In genomic region chr18:76484749-76485387, GRCh38 we compare ENCODE assay signal across 14 cellular contexts. TPM values are rescaled to one million over a fixed set of nuclear protein-coding genes. Genes with fewer than 3 reads are reported as not detected.
DNase-seq lines count a peak whose midpoint lies in the region; ATAC-seq and TF ChIP-seq lines count a peak whose summit lies in the region.
"Had no signal": no experiment of that assay in that cellular context is flagged by ENCODE, and none has a peak within 500 bp of the region (broad histone marks: within the 10 kb centered on the region; RNA-seq: fewer than 3 reads in every experiment).

No MANE protein-coding gene starts in this region.

- DNase-seq in HFFc6 (no peak), memory B cell (ENCODE audit: low spot score in 2 of 2) (no peak), RWPE1 (ENCODE audit: low spot score) (no peak), NCI-H1092 (lab: John Stamatoyannopoulos, UW) (no peak), NCI-H1105 treated with DMSO at 0.1 percent for 48 hours (lab: John Stamatoyannopoulos, UW) (no peak)
- DNase-seq in activated CD4-positive, alpha-beta T cell treated with anti-CD3 and anti-CD28 coated beads for 4 hours, result no peak
- DNase-seq: activated CD4-positive, CD25-positive, alpha-beta regulatory T cell; body of pancreas; head of caudate nucleus; MM.1S; NCI-H524 treated with DMSO at 0.1 percent for 48 hours had no signal

- H3K27ac Mint-ChIP-seq in HFFc6 (peak overlapping the region; percentile 23; the same call in 1 of the 2 replicates), memory B cell (no peak overlapping the region)

- TF ChIP-seq CTCF in HFFc6 (IDR thresholded peaks at IDR 0.05) (no peak), RWPE1 (conservative IDR thresholded peaks at IDR 0.05; ENCODE audit: low read depth) (no peak)

- peak; percentile 79 for ATAC-seq in GM18511 (IDR thresholded peaks at IDR 0.05; ENCODE audit: unreplicated experiment)
- ATAC-seq in HG03457 (IDR thresholded peaks at IDR 0.05; ENCODE audit: unreplicated experiment), result peak; percentile 60
- peak; percentile 35 for ATAC-seq in memory B cell (ENCODE audit: low read depth)
- ATAC-seq: body of pancreas had no signal

- H3K36me3 Mint-ChIP-seq in HFFc6 (ENCODE audit: low read depth) (peaks cover 22% of the 10 kb centered on the region), memory B cell (no peaks in the 10 kb centered on the region)

- H3K27me3 Mint-ChIP-seq in HFFc6 (ENCODE audit: insufficient read depth) (peaks cover 1% of the 10 kb centered on the region), memory B cell (peaks cover 8% of the 10 kb centered on the region)

- CTCF ChIA-PET in RWPE1 (lab: Yijun Ruan, JAX), result no interaction called here

- POLR2A ChIA-PET in RWPE1 (lab: Yijun Ruan, JAX; ENCODE audit: low non-redundant PET), result no interaction called here

- H3K27ac ChIP-seq in RWPE1, result no peak overlapping the region
- H3K27ac ChIP-seq: body of pancreas, parathyroid adenoma had no signal

- H3K9me3 Mint-ChIP-seq in HFFc6, result no peaks in the 10 kb centered on the region
- H3K9me3 Mint-ChIP-seq in memory B cell, result no peaks in the 10 kb centered on the region

- peaks cover 59% of the 10 kb centered on the region for H3K4me1 Mint-ChIP-seq in HFFc6 (ENCODE audit: low read depth)
- H3K4me1 Mint-ChIP-seq in memory B cell, result peaks cover 8% of the 10 kb centered on the region

- no peak overlapping the region for H3K4me3 Mint-ChIP-seq in HFFc6
- H3K4me3 Mint-ChIP-seq in memory B cell, result no peak overlapping the region

RNA-seq across cellular contexts. Expression of gene ZNF516, which starts 10.2 kb away (rescaled TPM):
- total RNA-seq in HFFc6 (2021; fragmentation: NEBNext Ultra II Directional; extraction: Animal tissue kit (Norgen Biotek cat#: 25700)), result 10 to 100 TPM; 34.6 to 52.2 (median 42.2) TPM
